In the genomic region with DNA sequence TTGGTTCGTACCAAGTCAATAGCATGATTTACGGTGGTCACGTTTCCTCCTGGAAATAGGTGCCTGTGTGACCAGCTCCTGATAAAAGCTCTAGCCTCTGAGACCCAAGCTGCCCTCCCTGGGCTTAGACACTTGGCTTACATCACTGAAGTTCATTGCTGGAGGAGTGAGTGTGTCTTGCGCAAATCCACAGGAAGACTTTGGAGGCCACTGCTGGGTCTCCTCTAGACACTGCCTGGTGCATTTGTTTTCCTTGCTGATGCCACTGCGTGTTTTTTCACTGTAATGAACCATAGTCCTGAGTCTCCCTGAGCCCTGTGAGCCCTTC, we compare ENCODE assay signal across 19 cellular contexts.
"Had no signal": no experiment of that assay in that cellular context is flagged by ENCODE, and none has a peak within 500 bp of the region (broad histone marks: within the 10 kb centered on the region; RNA-seq: fewer than 3 reads in every experiment).

No MANE protein-coding gene starts in this region.

- H3K27me3 Mint-ChIP-seq: dendritic cell treated with granulocyte-macrophage colony-stimulating factor and Interleukin-4, amounts not matched to agents 40 ng/mL and 50 ng/mL, for 4 days; effector memory CD8-positive, alpha-beta T cell had no signal

- ATAC-seq: effector memory CD8-positive, alpha-beta T cell; left colon; naive thymus-derived CD4-positive, alpha-beta T cell; stimulated activated effector memory CD8-positive, alpha-beta T cell treated with anti-CD3 and anti-CD28 coated beads, Interleukin-12 subunit alpha, Interleukin-12 subunit beta, amount 100 ng/mL, for 72 hours; stimulated activated naive CD8-positive, alpha-beta T cell treated with anti-CD3 and anti-CD28 coated beads, Interleukin-15, Interleukin-2, amounts not matched to agents 100 U/mL and 50 U/mL, for 24 hours had no signal

- H3K27me3 ChIP-seq: ovary, right atrium auricular region, suprapubic skin, thyroid gland, upper lobe of left lung, uterus had no signal

- H3K27ac Mint-ChIP-seq: dendritic cell treated with granulocyte-macrophage colony-stimulating factor and Interleukin-4, amounts not matched to agents 40 ng/mL and 50 ng/mL, for 4 days; effector memory CD8-positive, alpha-beta T cell; naive thymus-derived CD4-positive, alpha-beta T cell; stimulated activated effector memory CD8-positive, alpha-beta T cell treated with anti-CD3 and anti-CD28 coated beads, Interleukin-12 subunit alpha, Interleukin-12 subunit beta, amount 100 ng/mL, for 72 hours had no signal

- H3K27ac ChIP-seq: ovary, right atrium auricular region, suprapubic skin, thyroid gland, upper lobe of left lung, uterus had no signal

- H3K36me3 Mint-ChIP-seq: stimulated activated effector memory CD8-positive, alpha-beta T cell treated with anti-CD3 and anti-CD28 coated beads, Interleukin-12 subunit alpha, Interleukin-12 subunit beta, amount 100 ng/mL, for 72 hours had no signal

- FAIRE-seq: small intestine had no signal

- H3K9me3 ChIP-seq: ovary, right atrium auricular region, suprapubic skin, thyroid gland, upper lobe of left lung, uterus had no signal

- H3K4me1 ChIP-seq: right atrium auricular region, suprapubic skin, thyroid gland, upper lobe of left lung, uterus had no signal

- DNase-seq: effector memory CD8-positive, alpha-beta T cell; foreskin melanocyte; head of caudate nucleus; hippocampal formation; left colon; naive thymus-derived CD4-positive, alpha-beta T cell; nucleus accumbens; ovary; small intestine; stimulated activated CD4-positive, alpha-beta T cell treated with anti-CD3 and anti-CD28 coated beads, Interleukin-2, amount 100 ng/mL, for 48 hours; stimulated activated naive CD8-positive, alpha-beta T cell treated with anti-CD3 and anti-CD28 coated beads, Interleukin-15, Interleukin-2, amounts not matched to agents 100 U/mL and 50 U/mL, for 24 hours; thyroid gland; upper lobe of left lung; uterus had no signal

- H3K36me3 ChIP-seq: ovary, right atrium auricular region, suprapubic skin, thyroid gland, upper lobe of left lung, uterus had no signal

- H3K4me1 Mint-ChIP-seq: naive thymus-derived CD4-positive, alpha-beta T cell; stimulated activated effector memory CD8-positive, alpha-beta T cell treated with anti-CD3 and anti-CD28 coated beads, Interleukin-12 subunit alpha, Interleukin-12 subunit beta, amount 100 ng/mL, for 72 hours had no signal

- H3K4me3 Mint-ChIP-seq: dendritic cell treated with granulocyte-macrophage colony-stimulating factor and Interleukin-4, amounts not matched to agents 40 ng/mL and 50 ng/mL, for 4 days; effector memory CD8-positive, alpha-beta T cell; naive thymus-derived CD4-positive, alpha-beta T cell; neural crest cell; stimulated activated effector memory CD8-positive, alpha-beta T cell treated with anti-CD3 and anti-CD28 coated beads, Interleukin-12 subunit alpha, Interleukin-12 subunit beta, amount 100 ng/mL, for 72 hours had no signal

- H3K4me3 ChIP-seq: ovary, right atrium auricular region, suprapubic skin, thyroid gland, upper lobe of left lung, uterus had no signal
